ENCODE assay signal across 10 cellular contexts in genomic region chr18:49250819-49251388, GRCh38.
DNase-seq lines count a peak whose midpoint lies in the region; ATAC-seq, FAIRE-seq and TF ChIP-seq lines count a peak whose summit lies in the region.
"Had no signal": no experiment of that assay in that cellular context is flagged by ENCODE, and none has a peak within 500 bp of the region (broad histone marks: within the 10 kb centered on the region; RNA-seq: fewer than 3 reads in every experiment).

No MANE protein-coding gene starts in this region.

- H2BK120ac ChIP-seq in H1 (replicated peaks; ENCODE audit: low read depth, low read length), result no peak overlapping the region

- FAIRE-seq in H1 (lab: Jason Lieb, UNC) (peak; percentile 75), pancreas (lab: Jason Lieb, UNC) (no peak)
- FAIRE-seq: A204.1 had no signal

- H3K27me3 ChIP-seq in H1 (replicated peaks in 1 of 4; ENCODE audit: control insufficient read depth in 3 of 4, extremely low read depth in 1 of 4, insufficient read depth in 3 of 4, low read length in 3 of 4), result no peaks in the 10 kb centered on the region
- H3K27me3 ChIP-seq in pancreas, result no peaks in the 10 kb centered on the region
- H3K27me3 ChIP-seq: MG63 had no signal

- H3K4me3 ChIP-seq in H1 (ENCODE audit: extremely low read depth in 1 of 4, insufficient read depth in 2 of 4, low read depth in 3 of 4, low read length in 4 of 4) (no peak overlapping the region), pancreas (no peak overlapping the region)
- H3K4me3 ChIP-seq: MG63 had no signal

- peak; percentile 70 to 77 for TF ChIP-seq RAD21 in H1 (IDR thresholded peaks at IDR 0.05 in 1 of 2, conservative IDR thresholded peaks at IDR 0.05 in 1 of 2; ENCODE audit: low read depth in 2 of 2, low read length in 2 of 2)

- POLR2A ChIA-PET in H1 (lab: Charles Lee; ENCODE audit: partially characterized antibody), result no interaction called here

- H3K4me1 ChIP-seq in H1 (replicated peaks in 1 of 4; ENCODE audit: control insufficient read depth in 3 of 4, insufficient read depth in 4 of 4, low read length in 3 of 4) (no peaks in the 10 kb centered on the region), pancreas (peaks cover 0 to 5% (median 0%) of the 10 kb centered on the region in 3 donors)

- H3K79me1 ChIP-seq in H1 (ENCODE audit: low read depth, low read length), result no peaks in the 10 kb centered on the region

- H2BK5ac ChIP-seq in H1 (ENCODE audit: low read depth, low read length), result no peak overlapping the region

- WGBS in H1 (ENCODE audit: extremely low coverage in 1 of 2, insufficient coverage in 1 of 2, insufficient read length in 1 of 2, insufficient replicate concordance in 2 of 2, low coverage in 1 of 2, low lambda C conversion rate in 2 of 2, missing lambda C conversion rate in 1 of 2), 2 experiments, result 74% methylated on average over 4 of the region's 4 CpGs; no CpG with 5 or more reads in 1 of the 2 experiments
- WGBS in pancreas, 2 donors, result 63 to 68% methylated on average over 4 of the region's 4 CpGs

- no peak for TF ChIP-seq POLR2A in H1 (IDR thresholded peaks at IDR 0.05; ENCODE audit: control extremely low read depth in 1 of 2, low read depth in 2 of 2, low read length in 2 of 2)

- peak in 2 of 3 experiments; percentile 62 to 66; a peak in 3 of 4 replicates for TF ChIP-seq CTCF in H1 (IDR thresholded peaks at IDR 0.05; ENCODE audit: control extremely low read depth in 1 of 3, insufficient read depth in 1 of 3, low read depth in 1 of 3, low read length in 3 of 3)
- TF ChIP-seq CTCF in pancreas (IDR thresholded peaks at IDR 0.05), result peak in 1 of 4 donors; percentile 15

- H4K91ac ChIP-seq in H1 (replicated peaks; ENCODE audit: insufficient read length, low read length), result no peak overlapping the region

- H2AK5ac ChIP-seq in H1 (ENCODE audit: low read depth, low read length), result no peak overlapping the region

- H3K4ac ChIP-seq in H1 (replicated peaks; ENCODE audit: insufficient read length, low read depth, low read length), result no peak overlapping the region

- H3K36me3 ChIP-seq in H1 (ENCODE audit: control insufficient read depth in 2 of 4, insufficient read depth in 4 of 4, low read length in 3 of 4) (peaks cover 0 to 2% (median 0%) of the 10 kb centered on the region in 4 experiments; a peak in 2 of 8 replicates), pancreas (peaks cover 0 to 6% (median 0%) of the 10 kb centered on the region in 3 donors)
- H3K36me3 ChIP-seq: MG63 had no signal

- DNase-seq in DMS 273 (lab: John Stamatoyannopoulos, UW; ENCODE audit: unreplicated experiment) (peak; percentile 30), DMS 273 treated with DMSO at 0.1 percent for 48 hours (lab: John Stamatoyannopoulos, UW) (no peak), NCI-H146 treated with DMSO at 0.1 percent for 48 hours (lab: John Stamatoyannopoulos, UW; ENCODE audit: unreplicated experiment) (peak; percentile 36), H1 (ENCODE audit: low read depth in 1 of 2, low spot score in 2 of 2) (no peak), pancreas (no peak), NCI-H526 treated with DMSO at 0.1 percent for 48 hours (lab: John Stamatoyannopoulos, UW) (no peak)
- DNase-seq: MG63 had no signal

- H3K14ac ChIP-seq in H1 (ENCODE audit: insufficient read length), result no peak overlapping the region

- H4K5ac ChIP-seq in H1 (ENCODE audit: insufficient read length, low read depth, low read length), result no peak overlapping the region

- H3K4me2 ChIP-seq in H1 (ENCODE audit: insufficient read depth in 1 of 2, low read depth in 2 of 2, low read length in 2 of 2), result no peak overlapping the region

- no peak overlapping the region for H3K56ac ChIP-seq in H1 (replicated peaks; ENCODE audit: insufficient read length, low read depth, low read length)

- H3K23me2 ChIP-seq in H1 (ENCODE audit: low read depth, low read length), result no peaks in the 10 kb centered on the region

- no peak overlapping the region for H3K27ac ChIP-seq in H1 (ENCODE audit: low read depth, low read length)
- H3K27ac ChIP-seq in pancreas, result no peak overlapping the region

- no peak overlapping the region for H3K23ac ChIP-seq in H1 (ENCODE audit: insufficient read length)

- no peaks in the 10 kb centered on the region for H3K79me2 ChIP-seq in H1 (ENCODE audit: control insufficient read depth in 1 of 2, insufficient read depth in 2 of 2, low read length in 2 of 2)

- no peak overlapping the region for H4K8ac ChIP-seq in H1 (ENCODE audit: extremely low read depth, insufficient read depth, low read length)

- TF ChIP-seq EP300 in H1 (IDR thresholded peaks at IDR 0.05; ENCODE audit: borderline replicate concordance in 1 of 2, low read depth in 2 of 2, low read length in 2 of 2), result no peak

- H3K9ac ChIP-seq in H1 (replicated peaks in 1 of 4; ENCODE audit: extremely low read depth in 1 of 4, low read depth in 3 of 4, low read length in 3 of 4), result no peak overlapping the region

- no peak overlapping the region for H3K18ac ChIP-seq in H1 (ENCODE audit: extremely low read depth, low read length)

- CTCF ChIA-PET in H1 (lab: Charles Lee; ENCODE audit: partially characterized antibody), result interaction anchor here (0.6 to 2.5 kb wide), 12 partner anchors 12 to 612 kb away, joined by 3 to 10 read pairs (median 3); no protein-coding TSS in a partner anchor

- ATAC-seq in pancreas (peak in 3 of 4 donors; percentile 42 to 68 (median 51)), GM19467 (IDR thresholded peaks at IDR 0.05; ENCODE audit: unreplicated experiment) (no peak), HG02759 (IDR thresholded peaks at IDR 0.05; ENCODE audit: unreplicated experiment) (no peak)

- H2BK12ac ChIP-seq in H1 (ENCODE audit: low read depth, low read length), result no peak overlapping the region

- no peak overlapping the region for H2AFZ ChIP-seq in H1 (ENCODE audit: low read length)

- intact Hi-C loops in pancreas (cut with DNase I), result no loop called here

- H3K9me3 ChIP-seq in H1 (ENCODE audit: insufficient read depth in 2 of 2, low read depth in 1 of 2, low read length in 1 of 2) (peaks cover 0 to 2% of the 10 kb centered on the region in 2 experiments; a peak in 2 of 4 replicates), pancreas (no peaks in the 10 kb centered on the region)
- H3K9me3 ChIP-seq: MG63 had no signal

- no peaks in the 10 kb centered on the region for H4K20me1 ChIP-seq in H1 (replicated peaks in 1 of 2; ENCODE audit: control insufficient read depth in 1 of 2, insufficient read depth in 2 of 2, low read length in 2 of 2)

- H2BK20ac ChIP-seq in H1 (ENCODE audit: low read length), result no peak overlapping the region

- H2BK15ac ChIP-seq in H1 (ENCODE audit: low read length), result no peak overlapping the region

TF ChIP-seq in H1, 55 proteins besides CTCF, POLR2A, EP300 and RAD21:
- TF ChIP-seq CHD2 (IDR thresholded peaks at IDR 0.05; ENCODE audit: low read length) (no peak), ATF2 (IDR thresholded peaks at IDR 0.05; ENCODE audit: low read length) (no peak)
TF ChIP-seq in H1: peak in this region for 0.

Comparison
In these comparisons a context has a peak if more than half of its experiments do, and no peak if none do; other contexts are left out.
1. DNase-seq: peak in DMS 273 (single experiment) and NCI-H146 treated with DMSO at 0.1 percent for 48 hours (single experiment); none in DMS 273 treated with DMSO at 0.1 percent for 48 hours (single experiment), H1 (0 of 2), pancreas (0 of 6) and NCI-H526 treated with DMSO at 0.1 percent for 48 hours (single experiment).
2. ATAC-seq: peak in pancreas (3 of 4); none in GM19467 (single experiment) and HG02759 (single experiment).